In the genomic region with DNA sequence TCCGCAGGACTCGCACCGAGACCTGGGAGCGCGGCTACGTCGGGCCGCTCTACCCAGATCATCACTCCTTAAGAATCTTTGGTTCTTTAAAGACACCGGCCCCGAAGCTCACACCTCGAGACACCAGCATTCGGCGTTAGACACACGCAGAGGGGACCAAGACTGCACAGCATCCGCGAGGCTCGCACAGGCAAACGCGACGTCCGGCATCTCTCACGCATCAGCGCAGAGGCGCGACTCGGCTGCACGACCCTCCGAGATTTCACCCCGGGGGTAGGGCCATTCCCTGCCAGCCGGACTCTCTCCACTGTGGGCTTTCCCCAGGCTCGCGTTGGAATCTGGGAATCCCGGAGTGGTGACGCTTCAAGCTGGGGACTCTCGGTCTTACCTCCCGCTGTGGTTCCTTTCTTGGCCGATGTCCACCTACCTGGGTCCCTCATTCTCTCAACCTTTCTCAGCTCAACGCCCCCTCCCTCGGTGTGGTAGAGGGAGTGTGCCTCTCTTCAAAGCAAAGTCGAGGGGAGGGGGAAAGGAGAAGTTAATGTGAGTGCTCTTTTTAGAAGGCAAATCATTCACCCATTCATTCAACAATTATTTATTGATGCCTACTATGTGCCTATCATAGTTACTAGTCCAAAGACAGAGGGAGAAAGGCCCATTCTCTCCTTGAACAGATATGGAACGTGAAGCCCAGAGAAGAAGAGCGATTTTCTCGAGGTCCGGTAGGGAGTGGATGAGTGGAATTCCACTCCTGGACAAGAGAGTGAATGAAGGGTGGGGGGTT, we compare ENCODE assay signal across 15 cellular contexts. TPM values are rescaled to one million over a fixed set of nuclear protein-coding genes. Genes with fewer than 3 reads are reported as not detected.
DNase-seq lines count a peak whose midpoint lies in the region; ATAC-seq and TF ChIP-seq lines count a peak whose summit lies in the region.
"Had no signal": no experiment of that assay in that cellular context is flagged by ENCODE, and none has a peak within 500 bp of the region (broad histone marks: within the 10 kb centered on the region; RNA-seq: fewer than 3 reads in every experiment).

No MANE protein-coding gene starts in this region.

- H3K4me3 ChIP-seq in SK-N-MC (peak overlapping the region; percentile 68), hepatocyte (no peak overlapping the region)

- H3K27ac Mint-ChIP-seq in activated CD4-positive, alpha-beta T cell treated with anti-CD3 and anti-CD28 coated beads for 36 hours: no peak overlapping the region

- CTCF ChIA-PET in activated CD4-positive, alpha-beta T cell treated with anti-CD3 and anti-CD28 coated beads for 36 hours (lab: Charles Lee): interaction anchor here (0.6 kb wide), 1 partner anchor 140 kb away, joined by 3 read pairs; no protein-coding TSS in a partner anchor

- H3K27ac ChIP-seq in SK-N-MC (peak overlapping the region; percentile 74), hepatocyte (peak overlapping the region; percentile 48)
- H3K27ac ChIP-seq: foreskin keratinocyte, HL-60 had no signal

- H3K27me3 Mint-ChIP-seq in activated CD4-positive, alpha-beta T cell treated with anti-CD3 and anti-CD28 coated beads for 36 hours: peaks cover 83% of the 10 kb centered on the region

- H3K4me3 Mint-ChIP-seq in activated CD4-positive, alpha-beta T cell treated with anti-CD3 and anti-CD28 coated beads for 36 hours: no peak overlapping the region

- H3K4me1 ChIP-seq in hepatocyte (ENCODE audit: insufficient read depth): peaks cover 48% of the 10 kb centered on the region
- H3K4me1 ChIP-seq: foreskin keratinocyte had no signal

- no peaks in the 10 kb centered on the region for H3K9me2 ChIP-seq in hepatocyte (replicated peaks; ENCODE audit: insufficient read depth)

- H3K79me2 ChIP-seq in hepatocyte: peaks cover 25% of the 10 kb centered on the region

- H3K9me3 ChIP-seq in SK-N-MC (ENCODE audit: low read depth, low read length): no peaks in the 10 kb centered on the region
- no peaks in the 10 kb centered on the region for H3K9me3 ChIP-seq in hepatocyte (ENCODE audit: low read depth)

- peak overlapping the region; percentile 83 for H3K4me2 ChIP-seq in hepatocyte

- no peak for TF ChIP-seq CTCF in hepatocyte (IDR thresholded peaks at IDR 0.05; ENCODE audit: poor library complexity)

- H3K27me3 ChIP-seq in hepatocyte: peaks cover 98% of the 10 kb centered on the region

- no peaks in the 10 kb centered on the region for H3K36me3 Mint-ChIP-seq in activated CD4-positive, alpha-beta T cell treated with anti-CD3 and anti-CD28 coated beads for 36 hours (ENCODE audit: low read depth)

- peak; percentile 43 for DNase-seq in activated CD4-positive, alpha-beta T cell treated with anti-CD3 and anti-CD28 coated beads for 36 hours
- no peak for DNase-seq in activated CD4-positive, alpha-beta T cell treated with anti-CD3 and anti-CD28 coated beads for 4 hours
- DNase-seq in SK-N-MC (ENCODE audit: low read depth, low spot score): no peak
- DNase-seq in hepatocyte (ENCODE audit: low spot score): no peak
- DNase-seq in retina: peak; percentile 71
- DNase-seq in erythroblast (lab: John Stamatoyannopoulos, UW): no peak
- no peak for DNase-seq in posterior vena cava (ENCODE audit: low spot score)
- DNase-seq in epidermal melanocyte (ENCODE audit: insufficient read length, low spot score): no peak
- DNase-seq: NCI-H1092 treated with DMSO at 0.1 percent for 48 hours; stimulated activated CD4-positive, alpha-beta T cell treated with anti-CD3 and anti-CD28 coated beads, Interleukin-12 subunit alpha, Interleukin-12 subunit beta, amount 100 ng/mL, for 4 hours had no signal

- peak overlapping the region; percentile 28 for H2AFZ ChIP-seq in hepatocyte

- H3K4me1 Mint-ChIP-seq in activated CD4-positive, alpha-beta T cell treated with anti-CD3 and anti-CD28 coated beads for 36 hours: peaks cover 47% of the 10 kb centered on the region

- intact Hi-C loops in activated CD4-positive, alpha-beta T cell treated with anti-CD3 and anti-CD28 coated beads for 36 hours (cut with DNase I, micrococcal nuclease): no loop called here
- intact Hi-C loops in posterior vena cava (cut with DNase I): loop anchor here in 1 of 2 donors (10.0 kb wide), 1 partner anchor 1095 kb away; no protein-coding TSS in a partner anchor

- H3K9ac ChIP-seq in SK-N-MC (ENCODE audit: insufficient read length): peak overlapping the region; percentile 53

- peaks cover 20% of the 10 kb centered on the region for H4K20me1 ChIP-seq in hepatocyte (ENCODE audit: insufficient read depth, poor library complexity, severe bottlenecking)

- 3% methylated on average over 44 of the region's 44 CpGs for WGBS in hepatocyte (ENCODE audit: low lambda C conversion rate, missing lambda C conversion rate)

- H3K9me3 Mint-ChIP-seq in activated CD4-positive, alpha-beta T cell treated with anti-CD3 and anti-CD28 coated beads for 36 hours (ENCODE audit: low read depth): no peaks in the 10 kb centered on the region

- peak; percentile 28 for ATAC-seq in activated CD4-positive, alpha-beta T cell treated with anti-CD3 and anti-CD28 coated beads for 36 hours

- POLR2A ChIA-PET in activated CD4-positive, alpha-beta T cell treated with anti-CD3 and anti-CD28 coated beads for 36 hours (lab: Charles Lee): interaction anchor here (0.7 kb wide), 1 partner anchor 379 kb away, joined by 8 read pairs; the partner anchor contains the start of gene CNOT8

- H3K36me3 ChIP-seq in SK-N-MC (ENCODE audit: insufficient read depth, low read length): no peaks in the 10 kb centered on the region
- H3K36me3 ChIP-seq in hepatocyte (replicated peaks; ENCODE audit: insufficient read depth, low read depth): no peaks in the 10 kb centered on the region

- no peak for TF ChIP-seq POLR2A in erythroblast (IDR thresholded peaks at IDR 0.05; ENCODE audit: low read length)

RNA-seq across cellular contexts. Expression of gene HAND1, which starts 1.3 kb away (rescaled TPM):
- not detected for total RNA-seq in activated CD4-positive, alpha-beta T cell treated with anti-CD3 and anti-CD28 coated beads for 36 hours
- total RNA-seq in hepatocyte: 35.6 and 39.2 TPM in 2 replicates
- 118 and 168 TPM in 2 replicates for polyA plus RNA-seq in hepatocyte
- total RNA-seq in posterior vena cava: not detected
- total RNA-seq: cerebellum; foreskin keratinocyte; mesenteric fat pad; T-helper 1 cell treated with Interleukin-12 subunit alpha and Interleukin-12 subunit beta and Interleukin-4 antibody, amounts not matched to agents 30 ng/mL and 1 ng/mL, for 36 hours had no signal

RNA-seq across cellular contexts. Expression of gene SAP30L, which starts 33.6 kb away (rescaled TPM):
- 10 to 100 TPM; 22.1 to 24.5 TPM for total RNA-seq in activated CD4-positive, alpha-beta T cell treated with anti-CD3 and anti-CD28 coated beads for 36 hours
- total RNA-seq in hepatocyte: 21.6 and 43.7 TPM in 2 replicates
- polyA plus RNA-seq in hepatocyte: 39.4 and 45.6 TPM in 2 replicates
- total RNA-seq in posterior vena cava: 10 to 100 TPM; 34.6 to 50.5 TPM

Comparison
In these comparisons a context has a peak if more than half of its experiments do, and no peak if none do; other contexts are left out.
1. DNase-seq: peak in activated CD4-positive, alpha-beta T cell treated with anti-CD3 and anti-CD28 coated beads for 36 hours (single experiment) and retina (single experiment); none in activated CD4-positive, alpha-beta T cell treated with anti-CD3 and anti-CD28 coated beads for 4 hours (0 of 2), SK-N-MC (single experiment), hepatocyte (single experiment), erythroblast (0 of 2), posterior vena cava (single experiment) and epidermal melanocyte (single experiment).
2. RNA of gene HAND1, which starts 1.3 kb away (total RNA-seq): 35.6 to 39.2 TPM in hepatocyte; not detected in activated CD4-positive, alpha-beta T cell treated with anti-CD3 and anti-CD28 coated beads for 36 hours and not detected in posterior vena cava; every median in the first group is over 10 times any median in the second.